Comparison of ENCODE assay signal across 13 cellular contexts in genomic region chr6:122407712-122408111, GRCh38.
"Had no signal": no experiment of that assay in that cellular context is flagged by ENCODE, and none has a peak within 500 bp of the region (broad histone marks: within the 10 kb centered on the region; RNA-seq: fewer than 3 reads in every experiment).

No MANE protein-coding gene starts in this region.

- H3K9me3 ChIP-seq: gastroesophageal sphincter, heart right ventricle, ovary, thyroid gland had no signal

- H3K4me3 Mint-ChIP-seq: activated T-helper 1 cell treated with anti-CD3 and anti-CD28 coated beads, Interleukin-12 subunit alpha, Interleukin-12 subunit beta, Interleukin-2, Interleukin-4 antibody, amounts not matched to agents 30 ng/mL and 10 ng/mL and 1 ng/mL, durations not matched to agents 14 hours and 24 hours and 36 hours; T-helper 1 cell treated with Interleukin-12 subunit alpha and Interleukin-12 subunit beta and Interleukin-4 antibody, amounts not matched to agents 30 μg/mL and 1 μg/mL, for 36 hours had no signal

- H3K27ac Mint-ChIP-seq: activated T-helper 1 cell treated with anti-CD3 and anti-CD28 coated beads, Interleukin-12 subunit alpha, Interleukin-12 subunit beta, Interleukin-2, Interleukin-4 antibody, amounts not matched to agents 30 ng/mL and 10 ng/mL and 1 ng/mL, durations not matched to agents 14 hours and 24 hours and 36 hours; T-helper 1 cell treated with Interleukin-12 subunit alpha and Interleukin-12 subunit beta and Interleukin-4 antibody, amounts not matched to agents 30 μg/mL and 1 μg/mL, for 36 hours had no signal

- ATAC-seq: gastroesophageal sphincter, heart right ventricle, left colon had no signal

- H3K4me1 ChIP-seq: thyroid gland had no signal

- DNase-seq: activated CD4-positive, alpha-beta T cell treated with anti-CD3 and anti-CD28 coated beads, Interleukin-2, amount 50 U/mL, for 4 hours; activated CD4-positive, CD25-positive, alpha-beta regulatory T cell; heart right ventricle; left colon; midbrain; ovary; stimulated activated CD4-positive, alpha-beta T cell treated with anti-CD3 and anti-CD28 coated beads, Interleukin-12 subunit alpha, Interleukin-12 subunit beta, amount 100 ng/mL, for 4 hours; stimulated activated CD4-positive, alpha-beta T cell treated with anti-CD3 and anti-CD28 coated beads, Interleukin-2, amount 100 ng/mL, for 24 hours; thyroid gland had no signal

- H3K36me3 ChIP-seq: ovary had no signal

- H3K27ac ChIP-seq: gastroesophageal sphincter, heart right ventricle, ovary, thyroid gland had no signal

- H3K4me3 ChIP-seq: gastroesophageal sphincter, heart right ventricle, lung, ovary, thyroid gland had no signal

- H3K27me3 ChIP-seq: gastroesophageal sphincter, heart right ventricle, ovary, thyroid gland had no signal
